Comparison of ENCODE assay signal across 8 cellular contexts in genomic region chr18:3449702-3450357, GRCh38. TPM values are rescaled to one million over a fixed set of nuclear protein-coding genes. Genes with fewer than 3 reads are reported as not detected.
DNase-seq lines count a peak whose midpoint lies in the region; ATAC-seq and TF ChIP-seq lines count a peak whose summit lies in the region.

TGIF1 (plus strand) TSS chr18:3450172; CDS start chr18:3450490, 318 bp downstream.

- H3K27ac ChIP-seq in GM23248 (peak within 1 kb of the TSS; percentile 100), esophagus (ENCODE audit: low read depth in 2 of 2, low read length in 1 of 2) (peak within 1 kb of the TSS; percentile 99)

- 0 to 1% methylated on average over 30 to 56 of the region's 60 CpGs for WGBS in GM23248 (ENCODE audit: low coverage in 1 of 2, low lambda C conversion rate in 2 of 2, missing lambda C conversion rate in 2 of 2), 2 experiments
- WGBS in esophagus, 2 donors, result 0% methylated on average over 32 to 59 of the region's 60 CpGs

- H3K4me1 ChIP-seq in GM23248 (ENCODE audit: insufficient read depth), result peaks cover 26% of the 10 kb centered on the region
- H3K4me1 ChIP-seq in esophagus (ENCODE audit: control insufficient read depth in 2 of 2, insufficient read depth in 2 of 2, low read length in 1 of 2), result no peaks in the 10 kb centered on the region

- no peaks in the 10 kb centered on the region for H3K27me3 ChIP-seq in GM23248 (replicated peaks; ENCODE audit: insufficient read depth)
- no peaks in the 10 kb centered on the region for H3K27me3 ChIP-seq in esophagus (ENCODE audit: control insufficient read depth in 1 of 2, insufficient read depth in 2 of 2, low read length in 2 of 2)

- H3K4me3 Mint-ChIP-seq in stimulated activated naive CD8-positive, alpha-beta T cell treated with anti-CD3 and anti-CD28 coated beads, Interleukin-15, amount 100 ng/mL, for 72 hours, result peak within 1 kb of the TSS; percentile 86

- H3K9me3 Mint-ChIP-seq in stimulated activated naive CD8-positive, alpha-beta T cell treated with anti-CD3 and anti-CD28 coated beads, Interleukin-15, amount 100 ng/mL, for 72 hours, result no peaks in the 10 kb centered on the region

- H3K4me3 ChIP-seq in AG10803 (ENCODE audit: low read length) (peak within 1 kb of the TSS; percentile 97), GM23248 (peak within 1 kb of the TSS; percentile 98), esophagus (ENCODE audit: low read depth in 1 of 2, low read length in 2 of 2) (peak within 1 kb of the TSS; percentile 83 to 93)

- H3K4me2 ChIP-seq in GM23248 (ENCODE audit: unreplicated experiment), result peak within 1 kb of the TSS; percentile 92

- no peak for ATAC-seq in stimulated activated naive CD8-positive, alpha-beta T cell treated with anti-CD3 and anti-CD28 coated beads, Interleukin-15, amount 100 ng/mL, for 72 hours
- ATAC-seq in HG02885 (IDR thresholded peaks at IDR 0.05; ENCODE audit: poor library complexity, unreplicated experiment), result no peak

- H3K27me3 Mint-ChIP-seq in stimulated activated naive CD8-positive, alpha-beta T cell treated with anti-CD3 and anti-CD28 coated beads, Interleukin-15, amount 100 ng/mL, for 72 hours, result no peaks in the 10 kb centered on the region

- H4K20me1 ChIP-seq in GM23248 (ENCODE audit: insufficient read depth), result no peaks in the 10 kb centered on the region

- no peak for TF ChIP-seq CTCF in AG10803 (conservative IDR thresholded peaks at IDR 0.05; ENCODE audit: low read length)

- H3K27ac Mint-ChIP-seq in stimulated activated naive CD8-positive, alpha-beta T cell treated with anti-CD3 and anti-CD28 coated beads, Interleukin-15, amount 100 ng/mL, for 72 hours, result peak within 1 kb of the TSS; percentile 99 to 100

- H3K79me2 ChIP-seq in GM23248 (ENCODE audit: insufficient read depth), result peaks cover 39% of the 10 kb centered on the region

- peaks cover 53% of the 10 kb centered on the region for H3F3A ChIP-seq in GM23248 (ENCODE audit: insufficient read depth)

- DNase-seq in AG10803 (ENCODE audit: low read depth) (peak; percentile 87), GM23248 (peak; percentile 84), NCI-H526 treated with DMSO at 0.1 percent for 48 hours (lab: John Stamatoyannopoulos, UW) (peak; percentile 47), mucosa of gallbladder (ENCODE audit: low spot score) (peak; percentile 80)
- peak; percentile 74 for DNase-seq in activated T-cell treated with anti-CD3 and anti-CD28 coated beads, Interleukin-2, amount 50 U/mL, for 48 hours
- DNase-seq in stimulated activated naive CD8-positive, alpha-beta T cell treated with anti-CD3 and anti-CD28 coated beads, Interleukin-15, amount 100 ng/mL, for 72 hours, result peak in 1 of 2 donors; percentile 71

- in situ Hi-C loops in GM23248 (cut with MboI), result loop anchor here (10.0 kb wide), 2 partner anchors 155 to 215 kb away; no protein-coding TSS in a partner anchor

- H3K9ac ChIP-seq in GM23248, result peak within 1 kb of the TSS; percentile 99

- H3K36me3 ChIP-seq in GM23248 (ENCODE audit: low read depth) (no peaks in the 10 kb centered on the region), esophagus (ENCODE audit: control insufficient read depth in 2 of 2, insufficient read depth in 2 of 2, low read length in 1 of 2) (no peaks in the 10 kb centered on the region)

- H3K9me3 ChIP-seq in GM23248 (ENCODE audit: low read depth) (no peaks in the 10 kb centered on the region), esophagus (ENCODE audit: control insufficient read depth in 2 of 2, insufficient read depth in 1 of 2, low read depth in 1 of 2, low read length in 1 of 2) (no peaks in the 10 kb centered on the region)

- no peaks in the 10 kb centered on the region for H3K9me2 ChIP-seq in GM23248 (ENCODE audit: insufficient read depth)

- no peak within 1 kb of the TSS for H2AFZ ChIP-seq in GM23248

- H3K4me1 Mint-ChIP-seq in stimulated activated naive CD8-positive, alpha-beta T cell treated with anti-CD3 and anti-CD28 coated beads, Interleukin-15, amount 100 ng/mL, for 72 hours, result peaks cover 32% of the 10 kb centered on the region

RNA-seq across cellular contexts. Expression of gene TGIF1, which starts in this region (rescaled TPM):
- 66.9 and 122 TPM in 2 replicates for total RNA-seq in GM23248 (2014; rRNA removed; shearing (Covaris generic))
- 88.0 and 99.4 TPM in 2 replicates for polyA plus RNA-seq in GM23248 (2016; fragmentation: Nextera tagmentation; extraction: Ambion mirVana)
- polyA plus RNA-seq in esophagus, result 10 to 100 TPM; 25.1 to 29.7 TPM
- 82.0 TPM for total RNA-seq in mucosa of gallbladder
